In genomic region chr17:7841309-7841621, GRCh38 we compare ENCODE assay signal across 8 cellular contexts. TPM values are rescaled to one million over a fixed set of nuclear protein-coding genes. Genes with fewer than 3 reads are reported as not detected.
A peak's percentile ranks its signal among the peaks of the same experiment; 100 is the strongest.
DNase-seq lines count a peak whose midpoint lies in the region; ATAC-seq and TF ChIP-seq lines count a peak whose summit lies in the region.

No MANE protein-coding gene starts in this region.

- in situ Hi-C loops in brain microvascular endothelial cell (cut with HindIII; ENCODE audit: low pct_ligation_motif_present, low sequenced_read_pairs), result no loop called here

- H3K36me3 ChIP-seq in brain microvascular endothelial cell (replicated peaks), result peaks cover 3% of the 10 kb centered on the region

- TF ChIP-seq CTCF in brain microvascular endothelial cell (IDR thresholded peaks at IDR 0.05; ENCODE audit: low read depth, low read length, missing control alignments), result no peak

- H3K27ac ChIP-seq in brain microvascular endothelial cell, result peak overlapping the region; percentile 99

- DNase-seq in ELF-1 (ENCODE audit: low read depth, low spot score) (peak; percentile 74), NCI-H146 (lab: John Stamatoyannopoulos, UW) (peak; percentile 84), brain microvascular endothelial cell (no peak)
- DNase-seq in central memory CD4-positive, alpha-beta T cell, result no peak

- H3K4me3 ChIP-seq in brain microvascular endothelial cell (ENCODE audit: low read depth, low read length), result peak overlapping the region; percentile 78
- peak overlapping the region; percentile 84 for H3K4me3 ChIP-seq in mononuclear cell (ENCODE audit: low read length)

- ATAC-seq in HG03175 (IDR thresholded peaks at IDR 0.05; ENCODE audit: unreplicated experiment), result no peak
- ATAC-seq in GM21723 (IDR thresholded peaks at IDR 0.05; ENCODE audit: unreplicated experiment), result no peak
- ATAC-seq in GM18870 (IDR thresholded peaks at IDR 0.05; ENCODE audit: unreplicated experiment), result no peak

- peaks cover 73% of the 10 kb centered on the region for H3K4me1 ChIP-seq in mononuclear cell (ENCODE audit: insufficient read depth, low read length)

- H3K9me3 ChIP-seq in mononuclear cell (ENCODE audit: low read depth, low read length), result no peaks in the 10 kb centered on the region

- no peaks in the 10 kb centered on the region for H3K27me3 ChIP-seq in brain microvascular endothelial cell (replicated peaks)
- H3K27me3 ChIP-seq in mononuclear cell (ENCODE audit: insufficient read depth, low read length), result no peaks in the 10 kb centered on the region

RNA-seq across cellular contexts. Expression of gene KDM6B, which starts 7.2 kb away (rescaled TPM):
- total RNA-seq in mononuclear cell, result 88.1 TPM

RNA-seq across cellular contexts. Expression of gene TMEM88, which starts 13.6 kb away (rescaled TPM):
- total RNA-seq in mononuclear cell, result 8.5 TPM

RNA-seq across cellular contexts. Expression of gene NAA38, which starts 16.1 kb away (rescaled TPM):
- 14.0 TPM for total RNA-seq in mononuclear cell

RNA-seq across cellular contexts. Expression of gene CYB5D1, which starts 16.5 kb away (rescaled TPM):
- 8.8 TPM for total RNA-seq in mononuclear cell

RNA-seq across cellular contexts. Expression of gene CHD3, which starts 47.3 kb away (rescaled TPM):
- total RNA-seq in mononuclear cell, result 96.4 TPM

Comparison
In these comparisons a context has a peak if more than half of its experiments do, and no peak if none do; other contexts are left out.
1. DNase-seq: peak in ELF-1 (single experiment) and NCI-H146 (single experiment); none in brain microvascular endothelial cell (single experiment) and central memory CD4-positive, alpha-beta T cell (single experiment).